Comparison of ENCODE assay signal across 1 cellular context in genomic region chr12:68578765-68579164, GRCh38.
TF ChIP-seq lines count a peak whose summit lies in the region.

No MANE protein-coding gene starts in this region.

TF ChIP-seq in K562, 482 proteins besides CTCF, POLR2A, EP300 and RAD21:
- no peak for TF ChIP-seq KDM5B (IDR thresholded peaks at IDR 0.05; ENCODE audit: insufficient replicate concordance, low read depth, low read length)
- peak; percentile 64; the same call in 1 of the 2 replicates for TF ChIP-seq ATF7 (IDR thresholded peaks at IDR 0.05)
- TF ChIP-seq, protein P1, sequence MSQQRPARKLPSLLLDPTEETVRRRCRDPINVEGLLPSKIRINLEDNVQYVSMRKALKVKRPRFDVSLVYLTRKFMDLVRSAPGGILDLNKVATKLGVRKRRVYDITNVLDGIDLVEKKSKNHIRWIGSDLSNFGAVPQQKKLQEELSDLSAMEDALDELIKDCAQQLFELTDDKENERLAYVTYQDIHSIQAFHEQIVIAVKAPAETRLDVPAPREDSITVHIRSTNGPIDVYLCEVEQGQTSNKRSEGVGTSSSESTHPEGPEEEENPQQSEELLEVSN (IDR thresholded peaks at IDR 0.05; ENCODE audit: borderline replicate concordance in 1 of 2, extremely low read depth in 1 of 2, insufficient read depth in 1 of 2, insufficient read length in 1 of 2, low read depth in 1 of 2, low read length in 1 of 2, poor library complexity in 1 of 2, severe bottlenecking in 1 of 2) = no peak
- TF ChIP-seq, protein P2, sequence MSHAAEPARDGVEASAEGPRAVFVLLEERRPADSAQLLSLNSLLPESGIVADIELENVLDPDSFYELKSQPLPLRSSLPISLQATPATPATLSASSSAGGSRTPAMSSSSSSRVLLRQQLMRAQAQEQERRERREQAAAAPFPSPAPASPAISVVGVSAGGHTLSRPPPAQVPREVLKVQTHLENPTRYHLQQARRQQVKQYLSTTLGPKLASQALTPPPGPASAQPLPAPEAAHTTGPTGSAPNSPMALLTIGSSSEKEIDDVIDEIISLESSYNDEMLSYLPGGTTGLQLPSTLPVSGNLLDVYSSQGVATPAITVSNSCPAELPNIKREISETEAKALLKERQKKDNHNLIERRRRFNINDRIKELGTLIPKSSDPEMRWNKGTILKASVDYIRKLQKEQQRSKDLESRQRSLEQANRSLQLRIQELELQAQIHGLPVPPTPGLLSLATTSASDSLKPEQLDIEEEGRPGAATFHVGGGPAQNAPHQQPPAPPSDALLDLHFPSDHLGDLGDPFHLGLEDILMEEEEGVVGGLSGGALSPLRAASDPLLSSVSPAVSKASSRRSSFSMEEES (CRISPR knock-in tag; IDR thresholded peaks at IDR 0.05) = no peak
- TF ChIP-seq, protein P3, sequence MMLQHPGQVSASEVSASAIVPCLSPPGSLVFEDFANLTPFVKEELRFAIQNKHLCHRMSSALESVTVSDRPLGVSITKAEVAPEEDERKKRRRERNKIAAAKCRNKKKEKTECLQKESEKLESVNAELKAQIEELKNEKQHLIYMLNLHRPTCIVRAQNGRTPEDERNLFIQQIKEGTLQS (IDR thresholded peaks at IDR 0.05) = peak; percentile 40; the same call in 1 of the 2 replicates
- TF ChIP-seq, protein P3 (CRISPR knock-in tag; conservative IDR thresholded peaks at IDR 0.05) = no peak
- no peak for TF ChIP-seq ZNF408 (CRISPR knock-in tag; IDR thresholded peaks at IDR 0.05; ENCODE audit: low read depth)
- no peak for TF ChIP-seq DPF2 (IDR thresholded peaks at IDR 0.05)
- no peak for TF ChIP-seq SIN3A (IDR thresholded peaks at IDR 0.05; ENCODE audit: borderline replicate concordance in 2 of 2, control insufficient read depth in 1 of 2, low read depth in 2 of 2, low read length in 2 of 2)
- TF ChIP-seq, protein P4, sequence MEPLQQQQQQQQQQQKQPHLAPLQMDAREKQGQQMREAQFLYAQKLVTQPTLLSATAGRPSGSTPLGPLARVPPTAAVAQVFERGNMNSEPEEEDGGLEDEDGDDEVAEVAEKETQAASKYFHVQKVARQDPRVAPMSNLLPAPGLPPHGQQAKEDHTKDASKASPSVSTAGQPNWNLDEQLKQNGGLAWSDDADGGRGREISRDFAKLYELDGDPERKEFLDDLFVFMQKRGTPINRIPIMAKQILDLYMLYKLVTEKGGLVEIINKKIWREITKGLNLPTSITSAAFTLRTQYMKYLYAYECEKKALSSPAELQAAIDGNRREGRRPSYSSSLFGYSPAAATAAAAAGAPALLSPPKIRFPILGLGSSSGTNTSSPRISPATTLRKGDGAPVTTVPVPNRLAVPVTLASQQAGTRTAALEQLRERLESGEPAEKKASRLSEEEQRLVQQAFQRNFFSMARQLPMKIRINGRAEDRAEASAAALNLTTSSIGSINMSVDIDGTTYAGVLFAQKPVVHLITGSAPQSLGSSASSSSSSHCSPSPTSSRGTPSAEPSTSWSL (CRISPR knock-in tag; IDR thresholded peaks at IDR 0.05; ENCODE audit: borderline replicate concordance) = no peak
- TF ChIP-seq IRF2 (CRISPR knock-in tag; IDR thresholded peaks at IDR 0.05) = no peak
- no peak for TF ChIP-seq SMC3 (conservative IDR thresholded peaks at IDR 0.05; ENCODE audit: insufficient read depth, low read depth, low read length)
- TF ChIP-seq, protein P5, sequence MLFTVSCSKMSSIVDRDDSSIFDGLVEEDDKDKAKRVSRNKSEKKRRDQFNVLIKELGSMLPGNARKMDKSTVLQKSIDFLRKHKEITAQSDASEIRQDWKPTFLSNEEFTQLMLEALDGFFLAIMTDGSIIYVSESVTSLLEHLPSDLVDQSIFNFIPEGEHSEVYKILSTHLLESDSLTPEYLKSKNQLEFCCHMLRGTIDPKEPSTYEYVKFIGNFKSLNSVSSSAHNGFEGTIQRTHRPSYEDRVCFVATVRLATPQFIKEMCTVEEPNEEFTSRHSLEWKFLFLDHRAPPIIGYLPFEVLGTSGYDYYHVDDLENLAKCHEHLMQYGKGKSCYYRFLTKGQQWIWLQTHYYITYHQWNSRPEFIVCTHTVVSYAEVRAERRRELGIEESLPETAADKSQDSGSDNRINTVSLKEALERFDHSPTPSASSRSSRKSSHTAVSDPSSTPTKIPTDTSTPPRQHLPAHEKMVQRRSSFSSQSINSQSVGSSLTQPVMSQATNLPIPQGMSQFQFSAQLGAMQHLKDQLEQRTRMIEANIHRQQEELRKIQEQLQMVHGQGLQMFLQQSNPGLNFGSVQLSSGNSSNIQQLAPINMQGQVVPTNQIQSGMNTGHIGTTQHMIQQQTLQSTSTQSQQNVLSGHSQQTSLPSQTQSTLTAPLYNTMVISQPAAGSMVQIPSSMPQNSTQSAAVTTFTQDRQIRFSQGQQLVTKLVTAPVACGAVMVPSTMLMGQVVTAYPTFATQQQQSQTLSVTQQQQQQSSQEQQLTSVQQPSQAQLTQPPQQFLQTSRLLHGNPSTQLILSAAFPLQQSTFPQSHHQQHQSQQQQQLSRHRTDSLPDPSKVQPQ (CRISPR knock-in tag; IDR thresholded peaks at IDR 0.05; ENCODE audit: borderline replicate concordance) = no peak
